In the genomic region with DNA sequence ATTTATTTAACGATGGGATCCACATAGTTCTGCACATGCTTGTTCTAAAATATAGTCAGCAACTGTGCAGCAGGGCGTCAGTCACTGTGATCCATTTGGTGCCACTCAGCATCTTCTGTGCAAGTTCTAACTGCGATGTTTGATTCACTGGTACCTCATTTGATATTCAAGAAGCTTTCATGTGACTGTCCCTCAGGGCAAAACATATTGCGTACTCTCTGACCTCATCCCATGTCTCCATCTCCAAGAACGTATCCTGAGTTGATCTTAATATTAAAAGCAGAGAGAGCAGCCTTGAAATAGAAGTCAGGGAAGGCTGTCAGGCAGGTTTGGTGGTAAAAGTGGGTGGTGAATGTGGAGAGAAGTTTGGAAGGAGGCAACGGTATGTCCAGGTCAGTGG, we compare ENCODE assay signal across 26 cellular contexts.
"Had no signal": no experiment of that assay in that cellular context is flagged by ENCODE, and none has a peak within 500 bp of the region (broad histone marks: within the 10 kb centered on the region; RNA-seq: fewer than 3 reads in every experiment).

No MANE protein-coding gene starts in this region.

- H3K4me2 ChIP-seq: KMS-11 had no signal

- DNase-seq: activated CD4-positive, alpha-beta T cell treated with anti-CD3 and anti-CD28 coated beads for 48 hours; activated CD4-positive, alpha-beta T cell treated with anti-CD3 and anti-CD28 coated beads, Interleukin-2, amount 50 U/mL, for 4 hours; activated CD4-positive, CD25-positive, alpha-beta regulatory T cell treated with anti-CD3 and anti-CD28 coated beads, Interleukin-2, amount 50 U/mL, for 72 hours; activated CD8-positive, alpha-beta memory T cell treated with anti-CD3 and anti-CD28 coated beads, Interleukin-2, amount 50 U/mL, for 48 hours; activated CD8-positive, alpha-beta T cell treated with anti-CD3 and anti-CD28 coated beads, Interleukin-2, amount 10 ng/mL, durations not matched to agents 7 days and 5 days; activated effector memory CD4-positive, alpha-beta T cell treated with Interleukin-2 at 50 U/mL for 16 hours; activated naive CD4-positive, alpha-beta T cell; activated T-cell treated with anti-CD3 and anti-CD28 coated beads, Interleukin-2, amount 50 U/mL, for 1 hour; aorta; MG63; MV-4-11; NCI-H1092 treated with DMSO at 0.1 percent for 48 hours; NCI-H1417 treated with DMSO at 0.1 percent for 48 hours; NCI-H1694; NCI-H2029; NCI-H2107; NCI-H2171 treated with DMSO at 0.1 percent for 48 hours; NCI-H510A treated with DMSO at 0.1 percent for 48 hours had no signal

- H3K9me3 Mint-ChIP-seq: activated naive CD4-positive, alpha-beta T cell treated with anti-CD3 and anti-CD28 coated beads, Interleukin-2, amount 50 U/mL, for 24 hours; activated T-helper 1 cell treated with anti-CD3 and anti-CD28 coated beads, Interleukin-12 subunit alpha, Interleukin-12 subunit beta, Interleukin-2, Interleukin-4 antibody, amounts not matched to agents 30 ng/mL and 10 ng/mL and 1 ng/mL, durations not matched to agents 14 hours and 24 hours and 36 hours; central memory CD8-positive, alpha-beta T cell; T-helper 1 cell treated with Interleukin-12 subunit alpha and Interleukin-12 subunit beta and Interleukin-4 antibody, amounts not matched to agents 30 μg/mL and 1 μg/mL, for 36 hours; WTC11 had no signal

- H3K9me3 ChIP-seq: MG63, SJSA1 had no signal

- H3K27me3 ChIP-seq: MG63, SJSA1 had no signal

- ATAC-seq: activated CD8-positive, alpha-beta T cell treated with anti-CD3 and anti-CD28 coated beads, Interleukin-2, amount 10 ng/mL, durations not matched to agents 7 days and 5 days; Right ventricle myocardium inferior; WTC11 had no signal

- H3K27ac Mint-ChIP-seq: activated CD8-positive, alpha-beta T cell treated with anti-CD3 and anti-CD28 coated beads, Interleukin-2, amount 10 ng/mL, durations not matched to agents 7 days and 5 days; activated naive CD4-positive, alpha-beta T cell treated with anti-CD3 and anti-CD28 coated beads, Interleukin-2, amount 50 U/mL, for 24 hours; activated T-helper 1 cell treated with anti-CD3 and anti-CD28 coated beads, Interleukin-12 subunit alpha, Interleukin-12 subunit beta, Interleukin-2, Interleukin-4 antibody, amounts not matched to agents 30 ng/mL and 10 ng/mL and 1 ng/mL, durations not matched to agents 14 hours and 24 hours and 36 hours; T-helper 1 cell treated with Interleukin-12 subunit alpha and Interleukin-12 subunit beta and Interleukin-4 antibody, amounts not matched to agents 30 μg/mL and 1 μg/mL, for 36 hours; WTC11 had no signal

- H3K4me3 Mint-ChIP-seq: activated CD8-positive, alpha-beta T cell treated with anti-CD3 and anti-CD28 coated beads, Interleukin-2, amount 10 ng/mL, durations not matched to agents 7 days and 5 days; activated naive CD4-positive, alpha-beta T cell treated with anti-CD3 and anti-CD28 coated beads, Interleukin-2, amount 50 U/mL, for 24 hours; activated T-helper 1 cell treated with anti-CD3 and anti-CD28 coated beads, Interleukin-12 subunit alpha, Interleukin-12 subunit beta, Interleukin-2, Interleukin-4 antibody, amounts not matched to agents 30 ng/mL and 10 ng/mL and 1 ng/mL, durations not matched to agents 14 hours and 24 hours and 36 hours; central memory CD8-positive, alpha-beta T cell; T-helper 1 cell treated with Interleukin-12 subunit alpha and Interleukin-12 subunit beta and Interleukin-4 antibody, amounts not matched to agents 30 μg/mL and 1 μg/mL, for 36 hours; WTC11 had no signal

- H3K36me3 Mint-ChIP-seq: activated naive CD4-positive, alpha-beta T cell treated with anti-CD3 and anti-CD28 coated beads, Interleukin-2, amount 50 U/mL, for 24 hours; WTC11 had no signal

- H3K4me1 Mint-ChIP-seq: activated naive CD4-positive, alpha-beta T cell treated with anti-CD3 and anti-CD28 coated beads, Interleukin-2, amount 50 U/mL, for 24 hours; central memory CD8-positive, alpha-beta T cell; WTC11 had no signal

- H3K4me3 ChIP-seq: MG63, SJSA1 had no signal

- H3K36me3 ChIP-seq: MG63, SJSA1 had no signal

- H3K9ac ChIP-seq: KMS-11 had no signal

- H3K27ac ChIP-seq: KMS-11, SJSA1 had no signal

- H3K4me1 ChIP-seq: SJSA1 had no signal
